9 cellular contexts compared by ENCODE assay signal in the genomic region with DNA sequence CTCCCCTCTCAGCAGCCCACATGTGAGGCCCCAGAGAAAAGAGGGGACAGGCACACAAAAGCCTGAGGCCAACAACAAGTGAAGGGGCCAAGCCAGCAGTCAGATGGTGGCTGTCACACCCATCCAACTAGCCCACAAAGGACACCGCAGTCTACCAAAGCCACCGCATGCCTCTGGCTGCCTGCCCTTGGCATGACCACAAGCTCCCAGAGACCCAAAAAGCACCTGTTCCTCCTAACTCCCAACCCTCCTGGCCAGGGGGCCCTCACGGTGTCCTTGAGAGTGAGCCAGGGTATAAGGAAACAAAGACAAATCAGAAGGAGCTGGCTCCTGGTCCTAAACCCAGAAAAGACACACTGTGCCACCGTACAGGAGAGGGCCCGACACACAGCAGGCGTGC.
DNase-seq lines count a peak whose midpoint lies in the region; ATAC-seq and TF ChIP-seq lines count a peak whose summit lies in the region.
"Had no signal": no experiment of that assay in that cellular context is flagged by ENCODE, and none has a peak within 500 bp of the region (broad histone marks: within the 10 kb centered on the region; RNA-seq: fewer than 3 reads in every experiment).

No MANE protein-coding gene starts in this region.

- peaks cover 77% of the 10 kb centered on the region for H3K4me1 ChIP-seq in body of pancreas
- H3K4me1 ChIP-seq in mucosa of descending colon (ENCODE audit: low read depth) = peaks cover 14% of the 10 kb centered on the region
- no peaks in the 10 kb centered on the region for H3K4me1 ChIP-seq in Karpas-422 (ENCODE audit: low read length)

- no peaks in the 10 kb centered on the region for H3K9me2 ChIP-seq in Karpas-422 (replicated peaks; ENCODE audit: insufficient read depth, low read length)

- H3K27ac ChIP-seq in body of pancreas = peak overlapping the region; percentile 44 to 88 (median 82)
- peak overlapping the region; percentile 98 for H3K27ac ChIP-seq in temporal lobe (ENCODE audit: low read depth, low read length)
- H3K27ac ChIP-seq in Karpas-422 (ENCODE audit: low read length) = no peak overlapping the region

- H3K36me3 Mint-ChIP-seq in activated CD4-positive, alpha-beta T cell treated with anti-CD3 and anti-CD28 coated beads, Interleukin-2, amount 10 ng/mL, durations not matched to agents 24 days and 14 days (ENCODE audit: low read depth) = no peaks in the 10 kb centered on the region
- H3K36me3 Mint-ChIP-seq: WTC11 had no signal

- 8 to 13% methylated on average over 4 to 6 of the region's 6 CpGs for WGBS in body of pancreas, 2 donors

- H3K4me1 Mint-ChIP-seq in activated CD4-positive, alpha-beta T cell treated with anti-CD3 and anti-CD28 coated beads, Interleukin-2, amount 10 ng/mL, durations not matched to agents 24 days and 14 days = peaks cover 12% of the 10 kb centered on the region

- H3K27me3 ChIP-seq in body of pancreas (no peaks in the 10 kb centered on the region), Karpas-422 (ENCODE audit: low read length) (no peaks in the 10 kb centered on the region)

- H3K9me3 ChIP-seq in body of pancreas = no peaks in the 10 kb centered on the region
- H3K9me3 ChIP-seq in mucosa of descending colon = no peaks in the 10 kb centered on the region
- H3K9me3 ChIP-seq in Karpas-422 (ENCODE audit: low read length) = no peaks in the 10 kb centered on the region

- peak overlapping the region; percentile 28 for H3K4me3 Mint-ChIP-seq in activated CD4-positive, alpha-beta T cell treated with anti-CD3 and anti-CD28 coated beads, Interleukin-2, amount 10 ng/mL, durations not matched to agents 24 days and 14 days
- H3K4me3 Mint-ChIP-seq: WTC11 had no signal

- H3K4me3 ChIP-seq in body of pancreas = no peak overlapping the region
- no peak overlapping the region for H3K4me3 ChIP-seq in mucosa of descending colon
- no peak overlapping the region for H3K4me3 ChIP-seq in Karpas-422 (ENCODE audit: low read length)

- H2AFZ ChIP-seq in Karpas-422 (ENCODE audit: low read length) = no peak overlapping the region

- DNase-seq in activated CD4-positive, alpha-beta T cell treated with anti-CD3 and anti-CD28 coated beads, Interleukin-2, amount 10 ng/mL, durations not matched to agents 24 days and 14 days = no peak
- no peak for DNase-seq in activated CD4-positive, alpha-beta T cell treated with anti-CD3 and anti-CD28 coated beads for 4 hours
- peak; percentile 69 to 85 (median 80) for DNase-seq in body of pancreas
- peak in 1 of 3 donors; percentile 36 for DNase-seq in mucosa of descending colon
- no peak for DNase-seq in iPS-NIHi11 (ENCODE audit: low spot score)
- DNase-seq in Karpas-422 = no peak

- no peaks in the 10 kb centered on the region for H3K9me3 Mint-ChIP-seq in activated CD4-positive, alpha-beta T cell treated with anti-CD3 and anti-CD28 coated beads, Interleukin-2, amount 10 ng/mL, durations not matched to agents 24 days and 14 days
- H3K9me3 Mint-ChIP-seq: WTC11 had no signal

- TF ChIP-seq CTCF in body of pancreas (IDR thresholded peaks at IDR 0.05) = no peak
- no peak for TF ChIP-seq CTCF in mucosa of descending colon (IDR thresholded peaks at IDR 0.05)

- H3K4me2 ChIP-seq in Karpas-422 (ENCODE audit: low read depth, low read length, poor library complexity, severe bottlenecking) = no peak overlapping the region

- no peak overlapping the region for H3K27ac Mint-ChIP-seq in activated CD4-positive, alpha-beta T cell treated with anti-CD3 and anti-CD28 coated beads, Interleukin-2, amount 10 ng/mL, durations not matched to agents 24 days and 14 days
- H3K27ac Mint-ChIP-seq: WTC11 had no signal

- peaks cover 2% of the 10 kb centered on the region; the same call in 1 of the 2 replicates for H4K20me1 ChIP-seq in Karpas-422 (ENCODE audit: insufficient read depth, low read depth, low read length)

- no peaks in the 10 kb centered on the region for H3K36me3 ChIP-seq in body of pancreas (replicated peaks in 1 of 2; ENCODE audit: insufficient read depth in 1 of 2, low read depth in 2 of 2)
- H3K36me3 ChIP-seq in mucosa of descending colon (ENCODE audit: low read depth) = no peaks in the 10 kb centered on the region
- H3K36me3 ChIP-seq in Karpas-422 (ENCODE audit: insufficient read depth, low read length) = no peaks in the 10 kb centered on the region

- ATAC-seq in body of pancreas (peak; percentile 51), mucosa of descending colon (peak; percentile 28), HG03135 (IDR thresholded peaks at IDR 0.05; ENCODE audit: unreplicated experiment) (no peak)
- ATAC-seq: WTC11 had no signal

- intact Hi-C loops in activated CD4-positive, alpha-beta T cell treated with anti-CD3 and anti-CD28 coated beads, Interleukin-2, amount 10 ng/mL, durations not matched to agents 24 days and 14 days (cut with micrococcal nuclease) = no loop called here
- intact Hi-C loops in body of pancreas (cut with DNase I) = no loop called here
- intact Hi-C loops in mucosa of descending colon (cut with DNase I, micrococcal nuclease) = no loop called here

- H3K79me2 ChIP-seq in Karpas-422 (ENCODE audit: low read length) = no peaks in the 10 kb centered on the region

- no peak overlapping the region for H3K9ac ChIP-seq in Karpas-422 (ENCODE audit: low read length)

- H3K27me3 Mint-ChIP-seq in activated CD4-positive, alpha-beta T cell treated with anti-CD3 and anti-CD28 coated beads, Interleukin-2, amount 10 ng/mL, durations not matched to agents 24 days and 14 days = no peaks in the 10 kb centered on the region

- TF ChIP-seq POLR2A in body of pancreas (IDR thresholded peaks at IDR 0.05) = no peak

Comparison
In these comparisons a context has a peak if more than half of its experiments do, and no peak if none do; other contexts are left out.
1. DNase-seq: peak in body of pancreas (4 of 4); none in activated CD4-positive, alpha-beta T cell treated with anti-CD3 and anti-CD28 coated beads, Interleukin-2, amount 10 ng/mL, durations not matched to agents 24 days and 14 days (single experiment), activated CD4-positive, alpha-beta T cell treated with anti-CD3 and anti-CD28 coated beads for 4 hours (0 of 2), iPS-NIHi11 (single experiment) and Karpas-422 (single experiment).